In the genomic region with DNA sequence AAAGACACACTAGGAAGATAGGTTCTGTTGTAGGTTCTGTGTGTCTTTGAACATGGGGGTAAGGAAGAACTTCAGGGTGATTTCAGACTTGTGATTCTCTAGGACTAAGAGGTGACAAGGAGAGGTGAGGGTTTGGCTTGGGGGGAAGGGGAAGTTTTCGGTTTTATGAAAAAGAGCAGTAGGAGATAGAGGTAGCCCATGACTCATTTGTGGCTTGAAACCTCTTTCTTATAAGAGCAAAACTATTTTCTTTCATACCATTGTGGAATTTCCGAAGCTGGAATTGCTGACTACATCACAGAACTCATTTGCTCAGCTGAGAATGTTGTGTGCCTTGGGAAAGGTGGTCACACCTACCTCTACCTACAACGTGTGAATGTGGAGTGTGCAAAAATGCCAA, we compare ENCODE assay signal across 11 cellular contexts. TPM values are rescaled to one million over a fixed set of nuclear protein-coding genes. Genes with fewer than 3 reads are reported as not detected.
DNase-seq lines count a peak whose midpoint lies in the region; ATAC-seq and FAIRE-seq lines count a peak whose summit lies in the region.
"Had no signal": no experiment of that assay in that cellular context is flagged by ENCODE, and none has a peak within 500 bp of the region (broad histone marks: within the 10 kb centered on the region; RNA-seq: fewer than 3 reads in every experiment).

No MANE protein-coding gene starts in this region.

- no peaks in the 10 kb centered on the region for H3K9me3 ChIP-seq in naive thymus-derived CD4-positive, alpha-beta T cell (ENCODE audit: control insufficient read depth in 2 of 3, low read length in 3 of 3)
- H3K9me3 ChIP-seq: colonic mucosa had no signal

- no peaks in the 10 kb centered on the region for H3K9me3 Mint-ChIP-seq in activated CD8-positive, alpha-beta T cell treated with anti-CD3 and anti-CD28 coated beads, Interleukin-2, amount 10 ng/mL, durations not matched to agents 7 days and 5 days (ENCODE audit: insufficient read depth)
- peaks cover 0 to 2% (median 0%) of the 10 kb centered on the region in 11 donors for H3K9me3 Mint-ChIP-seq in naive thymus-derived CD4-positive, alpha-beta T cell

- no peaks in the 10 kb centered on the region for H3K27me3 ChIP-seq in naive thymus-derived CD4-positive, alpha-beta T cell (ENCODE audit: control insufficient read depth in 2 of 2, insufficient read depth in 2 of 2, low read length in 2 of 2)
- H3K27me3 ChIP-seq: colonic mucosa had no signal

- peaks cover 20% of the 10 kb centered on the region for H3K36me3 Mint-ChIP-seq in activated CD8-positive, alpha-beta T cell treated with anti-CD3 and anti-CD28 coated beads, Interleukin-2, amount 10 ng/mL, durations not matched to agents 7 days and 5 days (ENCODE audit: low read depth)
- peaks cover 0 to 18% (median 0%) of the 10 kb centered on the region in 5 donors for H3K36me3 Mint-ChIP-seq in naive thymus-derived CD4-positive, alpha-beta T cell

- POLR2A ChIA-PET in activated CD8-positive, alpha-beta T cell treated with anti-CD3 and anti-CD28 coated beads, Interleukin-2, amount 10 ng/mL, durations not matched to agents 7 days and 5 days (lab: Charles Lee), result interaction anchor here (0.8 to 8.2 kb wide), 6 partner anchors 16 to 58 kb away, joined by 3 to 142 read pairs (median 13); a partner anchor contains a TSS
- POLR2A ChIA-PET in naive thymus-derived CD4-positive, alpha-beta T cell (lab: Charles Lee), result interaction anchor here (1.1 to 27.7 kb wide), 11 partner anchors 11 to 130 kb away, joined by 3 to 1000 read pairs (median 37); a partner anchor contains a TSS

- H3K4me1 Mint-ChIP-seq in activated CD8-positive, alpha-beta T cell treated with anti-CD3 and anti-CD28 coated beads, Interleukin-2, amount 10 ng/mL, durations not matched to agents 7 days and 5 days (ENCODE audit: low read depth), result peaks cover 98% of the 10 kb centered on the region
- H3K4me1 Mint-ChIP-seq in naive thymus-derived CD4-positive, alpha-beta T cell, result peaks cover 79 to 100% (median 98%) of the 10 kb centered on the region in 7 donors

- no peaks in the 10 kb centered on the region for H3K36me3 ChIP-seq in naive thymus-derived CD4-positive, alpha-beta T cell (ENCODE audit: control insufficient read depth in 2 of 3, insufficient read depth in 3 of 3, low read length in 3 of 3)
- H3K36me3 ChIP-seq: colonic mucosa had no signal

- H3K4me3 Mint-ChIP-seq in activated CD8-positive, alpha-beta T cell treated with anti-CD3 and anti-CD28 coated beads, Interleukin-2, amount 10 ng/mL, durations not matched to agents 7 days and 5 days, result peak overlapping the region; percentile 69
- peak overlapping the region; percentile 18 to 99 (median 74) for H3K4me3 Mint-ChIP-seq in naive thymus-derived CD4-positive, alpha-beta T cell

- intact Hi-C loops in naive thymus-derived CD4-positive, alpha-beta T cell (cut with micrococcal nuclease), result loop anchor here (1.0 to 5.0 kb wide), 3 partner anchors 9 to 116 kb away; no protein-coding TSS in a partner anchor

- peak overlapping the region; percentile 8 for H3K4me3 ChIP-seq in naive thymus-derived CD4-positive, alpha-beta T cell (ENCODE audit: low read length)
- H3K4me3 ChIP-seq: colonic mucosa, skin epidermis had no signal

- no peak for DNase-seq in GM18507 (ENCODE audit: extremely low spot score, insufficient read length, low read depth)
- DNase-seq in activated CD8-positive, alpha-beta T cell treated with anti-CD3 and anti-CD28 coated beads, Interleukin-2, amount 10 ng/mL, durations not matched to agents 7 days and 5 days, result peak; percentile 54
- peak in 2 of 9 donors; percentile 46 to 70 for DNase-seq in naive thymus-derived CD4-positive, alpha-beta T cell
- no peak for DNase-seq in retina
- DNase-seq in C1 segment of cervical spinal cord (lab: John Stamatoyannopoulos, UW), result no peak
- DNase-seq in foreskin melanocyte, result no peak
- DNase-seq: colonic mucosa, NCI-H1092 had no signal

- peak; percentile 28 for ATAC-seq in HG03432 (IDR thresholded peaks at IDR 0.05; ENCODE audit: unreplicated experiment)
- peak; percentile 21 for ATAC-seq in activated CD8-positive, alpha-beta T cell treated with anti-CD3 and anti-CD28 coated beads, Interleukin-2, amount 10 ng/mL, durations not matched to agents 7 days and 5 days
- no peak for ATAC-seq in naive thymus-derived CD4-positive, alpha-beta T cell

- peak overlapping the region; percentile 66 for H3K27ac ChIP-seq in naive thymus-derived CD4-positive, alpha-beta T cell (ENCODE audit: low read depth, low read length)
- H3K27ac ChIP-seq: colonic mucosa had no signal

- peak; percentile 57 for FAIRE-seq in GM18507 (lab: Jason Lieb, UNC)

- CTCF ChIA-PET in activated CD8-positive, alpha-beta T cell treated with anti-CD3 and anti-CD28 coated beads, Interleukin-2, amount 10 ng/mL, durations not matched to agents 7 days and 5 days (lab: Charles Lee), result interaction anchor here (0.8 to 9.6 kb wide), 14 partner anchors 10 to 368 kb away, joined by 3 to 113 read pairs (median 6); a partner anchor contains a TSS
- CTCF ChIA-PET in naive thymus-derived CD4-positive, alpha-beta T cell (lab: Charles Lee), result interaction anchor here (0.9 to 5.6 kb wide), 3 partner anchors 10 to 86 kb away, joined by 3 to 34 read pairs (median 4); no protein-coding TSS in a partner anchor

- H3K27ac Mint-ChIP-seq in activated CD8-positive, alpha-beta T cell treated with anti-CD3 and anti-CD28 coated beads, Interleukin-2, amount 10 ng/mL, durations not matched to agents 7 days and 5 days, result peak overlapping the region; percentile 91
- H3K27ac Mint-ChIP-seq in naive thymus-derived CD4-positive, alpha-beta T cell, result peak overlapping the region; percentile 87 to 99 (median 95)

- H3K4me1 ChIP-seq in naive thymus-derived CD4-positive, alpha-beta T cell (ENCODE audit: control insufficient read depth in 2 of 2, insufficient read depth in 2 of 2, low read length in 2 of 2), result peaks cover 96 to 100% of the 10 kb centered on the region in 2 donors
- H3K4me1 ChIP-seq: colonic mucosa had no signal

- no peaks in the 10 kb centered on the region for H3K27me3 Mint-ChIP-seq in activated CD8-positive, alpha-beta T cell treated with anti-CD3 and anti-CD28 coated beads, Interleukin-2, amount 10 ng/mL, durations not matched to agents 7 days and 5 days (ENCODE audit: low read depth)
- no peaks in the 10 kb centered on the region for H3K27me3 Mint-ChIP-seq in naive thymus-derived CD4-positive, alpha-beta T cell

RNA-seq across cellular contexts. Expression of a gene that starts 39.6 kb away (rescaled TPM):
- total RNA-seq in activated CD8-positive, alpha-beta T cell treated with anti-CD3 and anti-CD28 coated beads, Interleukin-2, amount 10 ng/mL, durations not matched to agents 7 days and 5 days, result 100 to 1,000 TPM; 370 to 374 TPM
- total RNA-seq in naive thymus-derived CD4-positive, alpha-beta T cell, result 100 to 1,000 TPM; 388 to 548 (median 463) TPM
- polyA plus RNA-seq in naive thymus-derived CD4-positive, alpha-beta T cell, result 100 to 1,000 TPM; 258 to 318 TPM
- total RNA-seq: glomerular endothelial cell had no signal
